In the genomic region with DNA sequence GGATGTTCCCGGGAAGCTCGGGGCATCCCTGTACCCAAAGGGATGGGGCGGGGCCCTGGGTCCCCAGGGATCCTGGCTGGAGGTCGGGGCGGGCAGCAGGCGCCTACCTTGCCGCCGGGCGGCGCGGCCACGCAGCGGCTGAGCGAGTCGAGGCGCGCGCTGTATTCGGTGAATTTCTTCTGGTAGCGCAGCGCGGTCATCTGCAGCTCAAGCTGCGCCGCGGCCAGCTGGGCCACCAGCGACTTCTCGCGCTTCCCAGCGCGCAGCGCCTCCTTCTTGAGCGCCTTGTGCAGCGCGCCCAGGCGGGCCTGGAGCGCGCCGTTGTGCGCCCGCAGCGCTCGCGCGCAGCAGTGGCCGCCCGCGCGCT, we compare ENCODE assay signal across 9 cellular contexts. TPM values are rescaled to one million over a fixed set of nuclear protein-coding genes. Genes with fewer than 3 reads are reported as not detected.
A peak's percentile ranks its signal among the peaks of the same experiment; 100 is the strongest.
DNase-seq lines count a peak whose midpoint lies in the region; ATAC-seq, FAIRE-seq and TF ChIP-seq lines count a peak whose summit lies in the region.
"Had no signal": no experiment of that assay in that cellular context is flagged by ENCODE, and none has a peak within 500 bp of the region (broad histone marks: within the 10 kb centered on the region; RNA-seq: fewer than 3 reads in every experiment).

No MANE protein-coding gene starts in this region.

- H3K27me3 Mint-ChIP-seq in activated CD4-positive, alpha-beta T cell treated with anti-CD3 and anti-CD28 coated beads for 36 hours: peaks cover 12% of the 10 kb centered on the region
- H3K27me3 Mint-ChIP-seq in activated CD8-positive, alpha-beta T cell treated with anti-CD3 and anti-CD28 coated beads for 36 hours: peaks cover 14% of the 10 kb centered on the region

- H3K23ac ChIP-seq in H1 (ENCODE audit: insufficient read length): no peak overlapping the region

- peak overlapping the region; percentile 66 to 79 (median 69) for H3K4me3 ChIP-seq in H1 (ENCODE audit: extremely low read depth in 1 of 4, insufficient read depth in 2 of 4, low read depth in 3 of 4, low read length in 4 of 4)

- H3K9ac ChIP-seq in H1 (replicated peaks in 1 of 4; ENCODE audit: extremely low read depth in 1 of 4, low read depth in 3 of 4, low read length in 3 of 4): peak overlapping the region in 2 of 4 experiments; percentile 42 to 54; a peak in 4 of 7 replicates

- no peak overlapping the region for H3K27ac Mint-ChIP-seq in activated CD4-positive, alpha-beta T cell treated with anti-CD3 and anti-CD28 coated beads for 36 hours
- H3K27ac Mint-ChIP-seq in activated CD8-positive, alpha-beta T cell treated with anti-CD3 and anti-CD28 coated beads for 36 hours: no peak overlapping the region

- CTCF ChIA-PET in H1 (lab: Charles Lee; ENCODE audit: partially characterized antibody): interaction anchor here (0.8 to 3.0 kb wide), 12 partner anchors 10 to 224 kb away, joined by 3 to 14 read pairs (median 4); no protein-coding TSS in a partner anchor
- CTCF ChIA-PET in activated CD4-positive, alpha-beta T cell treated with anti-CD3 and anti-CD28 coated beads for 36 hours (lab: Charles Lee): no interaction called here
- CTCF ChIA-PET in activated CD8-positive, alpha-beta T cell treated with anti-CD3 and anti-CD28 coated beads for 36 hours (lab: Charles Lee): no interaction called here

- H3K4me1 Mint-ChIP-seq in activated CD4-positive, alpha-beta T cell treated with anti-CD3 and anti-CD28 coated beads for 36 hours: no peaks in the 10 kb centered on the region
- no peaks in the 10 kb centered on the region for H3K4me1 Mint-ChIP-seq in activated CD8-positive, alpha-beta T cell treated with anti-CD3 and anti-CD28 coated beads for 36 hours (ENCODE audit: low read depth)

- no peak overlapping the region for H2BK15ac ChIP-seq in H1 (ENCODE audit: low read length)

- FAIRE-seq in H1 (lab: Jason Lieb, UNC): no peak

- H3K23me2 ChIP-seq in H1 (ENCODE audit: low read depth, low read length): peaks cover 15% of the 10 kb centered on the region; the same call in 1 of the 2 replicates

- no peak overlapping the region for H4K8ac ChIP-seq in H1 (ENCODE audit: extremely low read depth, insufficient read depth, low read length)

- WGBS in H1 (ENCODE audit: extremely low coverage in 1 of 2, insufficient coverage in 1 of 2, insufficient read length in 1 of 2, insufficient replicate concordance in 2 of 2, low coverage in 1 of 2, low lambda C conversion rate in 2 of 2, missing lambda C conversion rate in 1 of 2), 2 experiments: 6% methylated on average over 39 of the region's 48 CpGs; no CpG with 5 or more reads in 1 of the 2 experiments

- H2AFZ ChIP-seq in H1 (ENCODE audit: low read length): 0 out of 2 replicates have a peak overlapping the region, but pooled peaks have one; percentile 91

- H2AK5ac ChIP-seq in H1 (ENCODE audit: low read depth, low read length): no peak overlapping the region

- no peak for TF ChIP-seq EP300 in H1 (IDR thresholded peaks at IDR 0.05; ENCODE audit: borderline replicate concordance in 1 of 2, low read depth in 2 of 2, low read length in 2 of 2)

- H2BK20ac ChIP-seq in H1 (ENCODE audit: low read length): no peak overlapping the region

- H3K36me3 ChIP-seq in H1 (ENCODE audit: control insufficient read depth in 2 of 4, insufficient read depth in 4 of 4, low read length in 3 of 4): peaks cover 0 to 2% (median 0%) of the 10 kb centered on the region in 4 experiments; a peak in 1 of 8 replicates

- no peak overlapping the region for H3K4ac ChIP-seq in H1 (replicated peaks; ENCODE audit: insufficient read length, low read depth, low read length)

- TF ChIP-seq RAD21 in H1 (IDR thresholded peaks at IDR 0.05 in 1 of 2, conservative IDR thresholded peaks at IDR 0.05 in 1 of 2; ENCODE audit: low read depth in 2 of 2, low read length in 2 of 2): peak; percentile 38 to 55

- peak overlapping the region; percentile 77 to 100 for H3K4me2 ChIP-seq in H1 (ENCODE audit: insufficient read depth in 1 of 2, low read depth in 2 of 2, low read length in 2 of 2)

- no peak overlapping the region for H2BK120ac ChIP-seq in H1 (replicated peaks; ENCODE audit: low read depth, low read length)

- POLR2A ChIA-PET in H1 (lab: Charles Lee; ENCODE audit: partially characterized antibody): interaction anchor here (0.5 to 1.8 kb wide), 7 partner anchors 10 to 638 kb away, joined by 3 to 6 read pairs (median 4); no protein-coding TSS in a partner anchor
- POLR2A ChIA-PET in activated CD4-positive, alpha-beta T cell treated with anti-CD3 and anti-CD28 coated beads for 36 hours (lab: Charles Lee): no interaction called here
- POLR2A ChIA-PET in activated CD8-positive, alpha-beta T cell treated with anti-CD3 and anti-CD28 coated beads for 36 hours (lab: Charles Lee): no interaction called here

- no peak overlapping the region for H3K18ac ChIP-seq in H1 (ENCODE audit: extremely low read depth, low read length)

- peaks cover 8 to 9% of the 10 kb centered on the region in 2 experiments for H4K20me1 ChIP-seq in H1 (replicated peaks in 1 of 2; ENCODE audit: control insufficient read depth in 1 of 2, insufficient read depth in 2 of 2, low read length in 2 of 2)

- DNase-seq in NCI-H1105 (lab: John Stamatoyannopoulos, UW): peak; percentile 48
- peak; percentile 57 to 79 for DNase-seq in H1 (ENCODE audit: low read depth in 1 of 2, low spot score in 2 of 2)
- DNase-seq in middle frontal gyrus (ENCODE audit: extremely low spot score, low spot score): peak; percentile 48
- no peak for DNase-seq in NCI-H2171 treated with DMSO at 0.1 percent for 48 hours (lab: John Stamatoyannopoulos, UW)
- no peak for DNase-seq in effector CD8-positive, alpha-beta T cell (lab: John Stamatoyannopoulos, UW)
- DNase-seq in activated CD4-positive, alpha-beta T cell treated with anti-CD3 and anti-CD28 coated beads for 36 hours: no peak
- no peak for DNase-seq in activated CD8-positive, alpha-beta T cell treated with anti-CD3 and anti-CD28 coated beads for 36 hours
- DNase-seq: DND-41 had no signal

- peaks cover 0 to 18% (median 9%) of the 10 kb centered on the region in 4 experiments; a peak in 5 of 7 replicates for H3K27me3 ChIP-seq in H1 (replicated peaks in 1 of 4; ENCODE audit: control insufficient read depth in 3 of 4, extremely low read depth in 1 of 4, insufficient read depth in 3 of 4, low read length in 3 of 4)

- no peak overlapping the region for H4K91ac ChIP-seq in H1 (replicated peaks; ENCODE audit: insufficient read length, low read length)

- TF ChIP-seq CTCF in 22Rv1 (IDR thresholded peaks at IDR 0.05) (peak; percentile 38), H1 (IDR thresholded peaks at IDR 0.05; ENCODE audit: control extremely low read depth in 1 of 3, insufficient read depth in 1 of 3, low read depth in 1 of 3, low read length in 3 of 3) (peak; percentile 16 to 24 (median 16))
- no peak for TF ChIP-seq CTCF in activated CD8-positive, alpha-beta T cell treated with anti-CD3 and anti-CD28 coated beads for 36 hours (IDR thresholded peaks at IDR 0.05)

- H2BK5ac ChIP-seq in H1 (ENCODE audit: low read depth, low read length): no peak overlapping the region

- peaks cover 0 to 39% of the 10 kb centered on the region in 2 experiments; a peak in 2 of 4 replicates for H3K79me2 ChIP-seq in H1 (ENCODE audit: control insufficient read depth in 1 of 2, insufficient read depth in 2 of 2, low read length in 2 of 2)

- H3K36me3 Mint-ChIP-seq in activated CD4-positive, alpha-beta T cell treated with anti-CD3 and anti-CD28 coated beads for 36 hours (ENCODE audit: low read depth): no peaks in the 10 kb centered on the region
- no peaks in the 10 kb centered on the region for H3K36me3 Mint-ChIP-seq in activated CD8-positive, alpha-beta T cell treated with anti-CD3 and anti-CD28 coated beads for 36 hours (ENCODE audit: low read depth)

- no peak overlapping the region for H4K5ac ChIP-seq in H1 (ENCODE audit: insufficient read length, low read depth, low read length)

- no peak overlapping the region for H3K14ac ChIP-seq in H1 (ENCODE audit: insufficient read length)

- H3K27ac ChIP-seq in 22Rv1 (peak overlapping the region; percentile 51; the same call in 1 of the 2 replicates), H1 (ENCODE audit: low read depth, low read length) (no peak overlapping the region)

- H3K9me3 ChIP-seq in H1 (ENCODE audit: insufficient read depth in 2 of 2, low read depth in 1 of 2, low read length in 1 of 2): no peaks in the 10 kb centered on the region

- H2BK12ac ChIP-seq in H1 (ENCODE audit: low read depth, low read length): no peak overlapping the region

- intact Hi-C loops in activated CD4-positive, alpha-beta T cell treated with anti-CD3 and anti-CD28 coated beads for 36 hours (cut with DNase I, micrococcal nuclease): no loop called here
- intact Hi-C loops in activated CD8-positive, alpha-beta T cell treated with anti-CD3 and anti-CD28 coated beads for 36 hours (cut with micrococcal nuclease): no loop called here

- peaks cover 8 to 25% (median 9%) of the 10 kb centered on the region in 4 experiments for H3K4me1 ChIP-seq in H1 (replicated peaks in 1 of 4; ENCODE audit: control insufficient read depth in 3 of 4, insufficient read depth in 4 of 4, low read length in 3 of 4)

- no peak for ATAC-seq in activated CD4-positive, alpha-beta T cell treated with anti-CD3 and anti-CD28 coated beads for 36 hours
- no peak for ATAC-seq in activated CD8-positive, alpha-beta T cell treated with anti-CD3 and anti-CD28 coated beads for 36 hours

- no peaks in the 10 kb centered on the region; the same call in 1 of the 2 replicates for H3K79me1 ChIP-seq in H1 (ENCODE audit: low read depth, low read length)

- no peak overlapping the region for H3K4me3 Mint-ChIP-seq in activated CD4-positive, alpha-beta T cell treated with anti-CD3 and anti-CD28 coated beads for 36 hours
- H3K4me3 Mint-ChIP-seq in activated CD8-positive, alpha-beta T cell treated with anti-CD3 and anti-CD28 coated beads for 36 hours: no peak overlapping the region

- no peaks in the 10 kb centered on the region for H3K9me3 Mint-ChIP-seq in activated CD4-positive, alpha-beta T cell treated with anti-CD3 and anti-CD28 coated beads for 36 hours (ENCODE audit: low read depth)
- no peaks in the 10 kb centered on the region for H3K9me3 Mint-ChIP-seq in activated CD8-positive, alpha-beta T cell treated with anti-CD3 and anti-CD28 coated beads for 36 hours

- no peak for TF ChIP-seq POLR2A in H1 (IDR thresholded peaks at IDR 0.05; ENCODE audit: control extremely low read depth in 1 of 2, low read depth in 2 of 2, low read length in 2 of 2)

- no peak overlapping the region for H3K56ac ChIP-seq in H1 (replicated peaks; ENCODE audit: insufficient read length, low read depth, low read length)

RNA-seq across cellular contexts. Expression of a gene that starts 0.8 kb away (rescaled TPM):
- total RNA-seq in H1 (2021; fragmentation: NEBNext Ultra II Directional; extraction: Animal tissue kit (Norgen Biotek cat#: 25700)): 16.8 and 20.5 TPM in 2 replicates
- 4.2 and 5.0 TPM in 2 replicates for polyA plus RNA-seq in H1 (2011; rRNA removed)
- 6.3 TPM for polyA plus RNA-seq in H1 (2011; cell fraction: cytosol; rRNA removed)
- 10.6 TPM for polyA plus RNA-seq in H1 (2011; cell fraction: nucleus; rRNA removed)
- polyA plus RNA-seq in H1 (2012, experiment 1 of 2): 16.2 to 19.5 TPM (median 17.5 TPM) in 4 replicates
- 5.3 TPM for polyA plus RNA-seq in H1 (2012, experiment 2 of 2)
- polyA plus RNA-seq in H1 (2013, experiment 1 of 2): 7.7 TPM
- polyA plus RNA-seq in H1 (2013, experiment 2 of 2): 7.5 TPM
- 7.9 and 20.6 TPM in 2 replicates for polyA minus RNA-seq in H1 (2011; rRNA and poly(A)+ RNA removed)
- 12.8 TPM for polyA minus RNA-seq in H1 (2011; cell fraction: cytosol; rRNA and poly(A)+ RNA removed)
- polyA minus RNA-seq in H1 (2011; cell fraction: nucleus; rRNA and poly(A)+ RNA removed): 61.5 TPM
- total RNA-seq in activated CD4-positive, alpha-beta T cell treated with anti-CD3 and anti-CD28 coated beads for 36 hours: not detected
- not detected for total RNA-seq in activated CD8-positive, alpha-beta T cell treated with anti-CD3 and anti-CD28 coated beads for 36 hours

Comparison
In these comparisons a context has a peak if more than half of its experiments do, and no peak if none do; other contexts are left out.
1. DNase-seq: peak in NCI-H1105 (single experiment), H1 (2 of 2) and middle frontal gyrus (single experiment); none in NCI-H2171 treated with DMSO at 0.1 percent for 48 hours (single experiment), effector CD8-positive, alpha-beta T cell (single experiment), activated CD4-positive, alpha-beta T cell treated with anti-CD3 and anti-CD28 coated beads for 36 hours (single experiment) and activated CD8-positive, alpha-beta T cell treated with anti-CD3 and anti-CD28 coated beads for 36 hours (single experiment).
2. RNA of a gene that starts 0.8 kb away (total RNA-seq): 16.8 to 20.5 TPM in H1; not detected in activated CD4-positive, alpha-beta T cell treated with anti-CD3 and anti-CD28 coated beads for 36 hours and not detected in activated CD8-positive, alpha-beta T cell treated with anti-CD3 and anti-CD28 coated beads for 36 hours; every median in the first group is over 10 times any median in the second.